Comparison of ENCODE assay signal across 28 cellular contexts in genomic region chr1:247433922-247434476, GRCh38. TPM values are rescaled to one million over a fixed set of nuclear protein-coding genes. Genes with fewer than 3 reads are reported as not detected.
"Had no signal": no experiment of that assay in that cellular context is flagged by ENCODE, and none has a peak within 500 bp of the region (broad histone marks: within the 10 kb centered on the region; RNA-seq: fewer than 3 reads in every experiment).

No MANE protein-coding gene starts in this region.

- H3K36me3 Mint-ChIP-seq: memory B cell; stimulated activated effector memory CD8-positive, alpha-beta T cell treated with anti-CD3 and anti-CD28 coated beads, Interleukin-12 subunit alpha, Interleukin-12 subunit beta, amount 100 ng/mL, for 72 hours had no signal

- H3K4me3 Mint-ChIP-seq: activated B cell treated with CpG ODN at 0.5 μM for 24 hours; activated CD4-positive, alpha-beta T cell treated with anti-CD3 and anti-CD28 coated beads for 36 hours; activated naive CD8-positive, alpha-beta T cell treated with anti-CD3 and anti-CD28 coated beads for 36 hours; activated T-cell treated with anti-CD3 and anti-CD28 coated beads, Interleukin-2, amount 50 U/mL, for 24 hours; activated T-helper 17 cell treated with anti-CD3 and anti-CD28 coated beads, Interleukin-2, amount 50 U/mL, for 72 hours; central memory CD8-positive, alpha-beta T cell; endodermal cell; memory B cell; stimulated activated effector memory CD8-positive, alpha-beta T cell treated with anti-CD3 and anti-CD28 coated beads, Interleukin-12 subunit alpha, Interleukin-12 subunit beta, amount 100 ng/mL, for 72 hours; stimulated activated naive CD8-positive, alpha-beta T cell treated with anti-CD3 and anti-CD28 coated beads, Interleukin-15, amount 100 ng/mL, for 72 hours had no signal

- H3K9me3 Mint-ChIP-seq: activated B cell treated with CpG ODN at 0.5 μM for 24 hours; activated naive CD8-positive, alpha-beta T cell treated with anti-CD3 and anti-CD28 coated beads for 36 hours; activated T-cell treated with anti-CD3 and anti-CD28 coated beads, Interleukin-2, amount 50 U/mL, for 24 hours; activated T-helper 17 cell treated with anti-CD3 and anti-CD28 coated beads, Interleukin-2, amount 50 U/mL, for 72 hours; central memory CD8-positive, alpha-beta T cell; endodermal cell; memory B cell; stimulated activated effector memory CD8-positive, alpha-beta T cell treated with anti-CD3 and anti-CD28 coated beads, Interleukin-12 subunit alpha, Interleukin-12 subunit beta, amount 100 ng/mL, for 72 hours; stimulated activated naive CD8-positive, alpha-beta T cell treated with anti-CD3 and anti-CD28 coated beads, Interleukin-15, amount 100 ng/mL, for 72 hours had no signal

- H3K27me3 ChIP-seq: breast epithelium, gastrocnemius medialis had no signal

- FAIRE-seq: colon, small intestine, urothelium cell line had no signal

- H3K4me1 ChIP-seq: breast epithelium, esophagus squamous epithelium, gastrocnemius medialis, tibial artery had no signal

- H3K27ac ChIP-seq: breast epithelium, esophagus squamous epithelium, gastrocnemius medialis, tibial artery had no signal

- H3K27me3 Mint-ChIP-seq: activated B cell treated with CpG ODN at 0.5 μM for 24 hours; activated CD4-positive, alpha-beta T cell treated with anti-CD3 and anti-CD28 coated beads for 36 hours; activated naive CD8-positive, alpha-beta T cell treated with anti-CD3 and anti-CD28 coated beads for 36 hours; activated T-cell treated with anti-CD3 and anti-CD28 coated beads, Interleukin-2, amount 50 U/mL, for 24 hours; activated T-helper 17 cell treated with anti-CD3 and anti-CD28 coated beads, Interleukin-2, amount 50 U/mL, for 72 hours; central memory CD8-positive, alpha-beta T cell; memory B cell; stimulated activated naive CD8-positive, alpha-beta T cell treated with anti-CD3 and anti-CD28 coated beads, Interleukin-15, amount 100 ng/mL, for 72 hours had no signal

- DNase-seq: activated B cell treated with CpG ODN at 0.5 μM for 24 hours; activated CD4-positive, alpha-beta T cell treated with anti-CD3 and anti-CD28 coated beads for 36 hours; activated CD4-positive, alpha-beta T cell treated with anti-CD3 and anti-CD28 coated beads, Interleukin-2, amount 50 U/mL, for 4 hours; activated CD8-positive, alpha-beta memory T cell treated with anti-CD3 and anti-CD28 coated beads for 24 hours; activated CD8-positive, alpha-beta memory T cell treated with anti-CD3 and anti-CD28 coated beads, Interleukin-2, amount 50 U/mL, for 4 hours; activated naive CD8-positive, alpha-beta T cell treated with anti-CD3 and anti-CD28 coated beads for 36 hours; activated T-cell treated with anti-CD3 and anti-CD28 coated beads, Interleukin-2, amount 50 U/mL, for 24 hours; endodermal cell; esophagus squamous epithelium; gastrocnemius medialis; hippocampal formation; left ventricle myocardium superior; small intestine; stimulated activated CD4-positive, alpha-beta T cell treated with anti-CD3 and anti-CD28 coated beads, Interleukin-2, amount 100 ng/mL, for 24 hours; stimulated activated naive CD8-positive, alpha-beta T cell treated with anti-CD3 and anti-CD28 coated beads, Interleukin-15, amount 100 ng/mL, for 72 hours; T1000; tibial artery had no signal

- H3K4me3 ChIP-seq: breast epithelium, esophagus squamous epithelium, gastrocnemius medialis, tibial artery had no signal

- H3K36me3 ChIP-seq: breast epithelium, esophagus squamous epithelium, gastrocnemius medialis, tibial artery had no signal

- H3K4me1 Mint-ChIP-seq: activated T-helper 17 cell treated with anti-CD3 and anti-CD28 coated beads, Interleukin-2, amount 50 U/mL, for 72 hours; endodermal cell; stimulated activated naive CD8-positive, alpha-beta T cell treated with anti-CD3 and anti-CD28 coated beads, Interleukin-15, amount 100 ng/mL, for 72 hours had no signal

- H3K27ac Mint-ChIP-seq: activated B cell treated with CpG ODN at 0.5 μM for 24 hours; activated CD4-positive, alpha-beta T cell treated with anti-CD3 and anti-CD28 coated beads for 36 hours; activated naive CD8-positive, alpha-beta T cell treated with anti-CD3 and anti-CD28 coated beads for 36 hours; activated T-cell treated with anti-CD3 and anti-CD28 coated beads, Interleukin-2, amount 50 U/mL, for 24 hours; activated T-helper 17 cell treated with anti-CD3 and anti-CD28 coated beads, Interleukin-2, amount 50 U/mL, for 72 hours; endodermal cell; memory B cell; stimulated activated effector memory CD8-positive, alpha-beta T cell treated with anti-CD3 and anti-CD28 coated beads, Interleukin-12 subunit alpha, Interleukin-12 subunit beta, amount 100 ng/mL, for 72 hours had no signal

- H3K9me3 ChIP-seq: breast epithelium, esophagus squamous epithelium, gastrocnemius medialis, tibial artery had no signal

RNA-seq across cellular contexts. Expression of gene NLRP3, which starts 18.0 kb away (rescaled TPM):
- total RNA-seq: myocyte had no signal

RNA-seq across cellular contexts. Expression of gene OR2B11, which starts 23.9 kb away (rescaled TPM):
- total RNA-seq: activated B cell treated with CpG ODN at 0.5 μM for 24 hours; activated CD4-positive, alpha-beta T cell treated with anti-CD3 and anti-CD28 coated beads for 36 hours; activated naive CD8-positive, alpha-beta T cell treated with anti-CD3 and anti-CD28 coated beads for 36 hours; activated T-helper 17 cell treated with anti-CD3 and anti-CD28 coated beads, Interleukin-2, amount 50 U/mL, for 72 hours; breast epithelium; endodermal cell; esophagus squamous epithelium; gastrocnemius medialis; left ventricle myocardium superior; myocyte; omental fat pad; sciatic nerve had no signal
- polyA plus RNA-seq: neural cell, small intestine had no signal
